In the genomic region with DNA sequence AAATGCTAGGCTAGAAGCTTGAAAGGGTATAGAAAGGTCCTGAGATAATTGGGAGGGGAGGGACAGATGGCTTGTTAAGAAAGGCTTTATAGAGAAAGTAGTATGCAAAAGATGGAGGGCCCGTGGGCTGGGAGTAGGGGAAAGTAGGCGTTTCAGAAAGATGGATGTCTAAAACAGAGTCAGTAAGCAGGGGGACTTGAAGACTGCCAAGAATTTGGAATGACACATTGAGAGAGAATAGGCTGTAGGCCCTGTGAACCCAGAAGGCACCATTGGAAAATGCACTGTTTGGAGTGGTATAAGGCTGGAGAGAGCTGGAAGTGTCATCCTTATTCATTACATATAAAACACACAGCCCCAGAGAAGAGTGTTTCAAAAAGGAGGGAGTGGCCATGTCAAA, we compare ENCODE assay signal across 8 cellular contexts. TPM values are rescaled to one million over a fixed set of nuclear protein-coding genes. Genes with fewer than 3 reads are reported as not detected.
DNase-seq lines count a peak whose midpoint lies in the region; ATAC-seq and TF ChIP-seq lines count a peak whose summit lies in the region.

No MANE protein-coding gene starts in this region.

- H3K4me3 ChIP-seq in RWPE2 (ENCODE audit: severe bottlenecking), result peak overlapping the region; percentile 66
- peak overlapping the region; percentile 96 for H3K4me3 ChIP-seq in endodermal cell (ENCODE audit: low read length)

- H3K9me3 ChIP-seq in RWPE2 (ENCODE audit: severe bottlenecking) (no peaks in the 10 kb centered on the region), endodermal cell (ENCODE audit: control insufficient read depth, low read length) (no peaks in the 10 kb centered on the region)

- H3K9me3 Mint-ChIP-seq in endodermal cell, result no peaks in the 10 kb centered on the region
- H3K9me3 Mint-ChIP-seq in nephron, result no peaks in the 10 kb centered on the region

- H3K4me1 ChIP-seq in RWPE2 (ENCODE audit: insufficient read depth, poor library complexity, severe bottlenecking), result peaks cover 15% of the 10 kb centered on the region
- no peaks in the 10 kb centered on the region for H3K4me1 ChIP-seq in endodermal cell (ENCODE audit: control insufficient read depth, insufficient read depth, low read length)

- peaks cover 39% of the 10 kb centered on the region for H3K36me3 Mint-ChIP-seq in endodermal cell (ENCODE audit: low read depth)
- peaks cover 31% of the 10 kb centered on the region for H3K36me3 Mint-ChIP-seq in nephron (ENCODE audit: low read depth)

- no peaks in the 10 kb centered on the region for H3K27me3 Mint-ChIP-seq in endodermal cell (ENCODE audit: insufficient read depth)
- H3K27me3 Mint-ChIP-seq in nephron (ENCODE audit: low read depth), result no peaks in the 10 kb centered on the region

- H3K27ac ChIP-seq in RWPE2 (ENCODE audit: poor library complexity, severe bottlenecking), result peak overlapping the region; percentile 62
- no peak overlapping the region for H3K27ac ChIP-seq in endodermal cell (ENCODE audit: low read depth, low read length)

- 11 to 12% methylated on average over 2 of the region's 2 CpGs for WGBS in endodermal cell (ENCODE audit: insufficient coverage in 1 of 2, insufficient read length in 1 of 2), 2 experiments

- peak; percentile 14 for DNase-seq in activated naive CD4-positive, alpha-beta T cell treated with Interleukin-2 at 50 U/mL for 16 hours
- DNase-seq in activated naive CD4-positive, alpha-beta T cell (lab: John Stamatoyannopoulos, UW), result no peak
- DNase-seq in RWPE2 (ENCODE audit: low spot score) (no peak), endodermal cell (no peak), UCSD-AML1 (lab: John Stamatoyannopoulos, UW; ENCODE audit: unreplicated experiment) (no peak), putamen (ENCODE audit: low spot score) (no peak)

- ATAC-seq in RWPE2 (ENCODE audit: low read depth) (peak; percentile 15; the same call in 2 of the 3 replicates), HG03095 (IDR thresholded peaks at IDR 0.05; ENCODE audit: unreplicated experiment) (no peak)

- H3K36me3 ChIP-seq in RWPE2 (ENCODE audit: low read depth) (peaks cover 46% of the 10 kb centered on the region), endodermal cell (ENCODE audit: control insufficient read depth, insufficient read depth, low read length) (peaks cover 40% of the 10 kb centered on the region)

- H3K27me3 ChIP-seq in RWPE2 (ENCODE audit: insufficient read depth, poor library complexity, severe bottlenecking) (no peaks in the 10 kb centered on the region), endodermal cell (ENCODE audit: control insufficient read depth, insufficient read depth, low read length, poor library complexity, severe bottlenecking) (no peaks in the 10 kb centered on the region)

- TF ChIP-seq CTCF in RWPE2 (IDR thresholded peaks at IDR 0.05; ENCODE audit: poor library complexity, severe bottlenecking) (no peak), endodermal cell (conservative IDR thresholded peaks at IDR 0.05) (no peak), nephron (IDR thresholded peaks at IDR 0.05; ENCODE audit: unreplicated experiment in 3 of 3) (no peak)

- peak overlapping the region; percentile 100 for H3K27ac Mint-ChIP-seq in endodermal cell
- peak overlapping the region; percentile 94 to 96 (median 95) for H3K27ac Mint-ChIP-seq in nephron

- H3K9ac ChIP-seq in endodermal cell (ENCODE audit: extremely low read depth, low read length, poor library complexity, severe bottlenecking), result peak overlapping the region; percentile 97

- peak overlapping the region; percentile 97 for H3K4me3 Mint-ChIP-seq in endodermal cell
- H3K4me3 Mint-ChIP-seq in nephron, result peak overlapping the region; percentile 94 to 99 (median 98)

- peaks cover 17% of the 10 kb centered on the region for H3K4me1 Mint-ChIP-seq in endodermal cell
- peaks cover 35% of the 10 kb centered on the region for H3K4me1 Mint-ChIP-seq in nephron

RNA-seq across cellular contexts. Expression of gene PSMG2, which starts 0.9 kb away (rescaled TPM):
- 10 to 100 TPM; 65.5 to 70.2 TPM for total RNA-seq in endodermal cell
- 102 TPM for polyA plus RNA-seq in endodermal cell (2013, experiment 1 of 2)
- polyA plus RNA-seq in endodermal cell (2013, experiment 2 of 2), result 89.8 TPM

RNA-seq across cellular contexts. Expression of gene CEP76, which starts 1.2 kb away (rescaled TPM):
- total RNA-seq in endodermal cell, result 10 to 100 TPM; 17.8 to 19.2 TPM
- polyA plus RNA-seq in endodermal cell (2013, experiment 1 of 2), result 15.4 TPM
- polyA plus RNA-seq in endodermal cell (2013, experiment 2 of 2), result 14.3 TPM

RNA-seq across cellular contexts. Expression of gene SPIRE1, which starts 45.8 kb away (rescaled TPM):
- total RNA-seq in endodermal cell, result 10 to 100 TPM; 14.2 to 17.2 TPM
- 11.6 TPM for polyA plus RNA-seq in endodermal cell (2013, experiment 1 of 2)
- 9.6 TPM for polyA plus RNA-seq in endodermal cell (2013, experiment 2 of 2)
